7 cellular contexts compared by ENCODE assay signal in genomic region chr16:88759245-88759975, GRCh38. TPM values are rescaled to one million over a fixed set of nuclear protein-coding genes. Genes with fewer than 3 reads are reported as not detected.
DNase-seq lines count a peak whose midpoint lies in the region; ATAC-seq lines count a peak whose summit lies in the region.
"Had no signal": no experiment of that assay in that cellular context is flagged by ENCODE, and none has a peak within 500 bp of the region (broad histone marks: within the 10 kb centered on the region; RNA-seq: fewer than 3 reads in every experiment).

No MANE protein-coding gene starts in this region.

- no peak overlapping the region for H3K27ac ChIP-seq in mesendoderm (ENCODE audit: low read depth, low read length)

- no peak overlapping the region for H3K23ac ChIP-seq in mesendoderm (ENCODE audit: low read length)

- WGBS in mesendoderm (ENCODE audit: extremely low coverage, insufficient coverage, low lambda C conversion rate) = no CpG with 5 or more reads among the region's 26 CpGs

- H2AK5ac ChIP-seq in mesendoderm (ENCODE audit: low read length) = no peak overlapping the region

- no peak for ATAC-seq in GM21529 (IDR thresholded peaks at IDR 0.05; ENCODE audit: unreplicated experiment)

- no peaks in the 10 kb centered on the region for H3K27me3 ChIP-seq in mesendoderm (ENCODE audit: insufficient read depth, low read length, poor library complexity)

- H2BK120ac ChIP-seq in mesendoderm (ENCODE audit: low read depth, low read length) = no peak overlapping the region

- no peak overlapping the region for H2BK5ac ChIP-seq in mesendoderm (ENCODE audit: low read length)

- no peak overlapping the region for H4K8ac ChIP-seq in mesendoderm (ENCODE audit: low read depth, low read length)

- H3K56ac ChIP-seq in mesendoderm (ENCODE audit: low read length) = no peak overlapping the region

- H3K36me3 ChIP-seq in mesendoderm (ENCODE audit: control insufficient read depth, insufficient read depth, low read length) = no peaks in the 10 kb centered on the region

- DNase-seq in DMS153 treated with DMSO at 0.1 percent for 48 hours (lab: John Stamatoyannopoulos, UW; ENCODE audit: unreplicated experiment) (peak; percentile 22), mesendoderm (peak; percentile 70), putamen (ENCODE audit: low spot score) (no peak)
- peak; percentile 51 to 59 for DNase-seq in activated CD4-positive, alpha-beta T cell treated with anti-CD3 and anti-CD28 coated beads, Interleukin-2, amount 50 U/mL, for 48 hours
- no peak for DNase-seq in activated CD8-positive, alpha-beta memory T cell treated with anti-CD3 and anti-CD28 coated beads, Interleukin-2, amount 50 U/mL, for 4 hours
- DNase-seq: SW 1271 had no signal

- H3K4me3 ChIP-seq in mesendoderm (ENCODE audit: low read length) = no peak overlapping the region

- no peak overlapping the region for H4K5ac ChIP-seq in mesendoderm (ENCODE audit: low read length)

- peaks cover 3% of the 10 kb centered on the region for H3K79me1 ChIP-seq in mesendoderm (ENCODE audit: low read length)

- H3K4me1 ChIP-seq in mesendoderm (ENCODE audit: control insufficient read depth, low read depth, low read length) = peaks cover 6% of the 10 kb centered on the region

- H3K4ac ChIP-seq in mesendoderm (ENCODE audit: low read depth, low read length) = no peak overlapping the region

- peak overlapping the region; percentile 6 for H3K9ac ChIP-seq in mesendoderm (ENCODE audit: low read length)

- no peak overlapping the region for H3K4me2 ChIP-seq in mesendoderm (ENCODE audit: low read length)

- no peak overlapping the region for H2BK15ac ChIP-seq in mesendoderm (replicated peaks; ENCODE audit: low read depth)

- H3K79me2 ChIP-seq in mesendoderm (ENCODE audit: control insufficient read depth, insufficient read depth, low read length) = peaks cover 5% of the 10 kb centered on the region

- no peak overlapping the region for H3K18ac ChIP-seq in mesendoderm (ENCODE audit: low read length)

RNA-seq across cellular contexts. Expression of gene PIEZO1, which starts 25.6 kb away (rescaled TPM):
- polyA plus RNA-seq in mesendoderm (2013, experiment 1 of 2) = 37.5 TPM
- 38.4 TPM for polyA plus RNA-seq in mesendoderm (2013, experiment 2 of 2)

RNA-seq across cellular contexts. Expression of gene CDT1, which starts 44.2 kb away (rescaled TPM):
- 38.9 TPM for polyA plus RNA-seq in mesendoderm (2013, experiment 1 of 2)
- polyA plus RNA-seq in mesendoderm (2013, experiment 2 of 2) = 37.7 TPM

RNA-seq across cellular contexts. Expression of gene APRT, which starts 52.3 kb away (rescaled TPM):
- 300 TPM for polyA plus RNA-seq in mesendoderm (2013, experiment 1 of 2)
- polyA plus RNA-seq in mesendoderm (2013, experiment 2 of 2) = 305 TPM

RNA-seq across cellular contexts. Expression of gene CTU2, which starts 53.1 kb away (rescaled TPM):
- 71.4 TPM for polyA plus RNA-seq in mesendoderm (2013, experiment 1 of 2)
- 64.6 TPM for polyA plus RNA-seq in mesendoderm (2013, experiment 2 of 2)

RNA-seq across cellular contexts. Expression of gene RNF166, which starts 53.2 kb away (rescaled TPM):
- 16.0 TPM for polyA plus RNA-seq in mesendoderm (2013, experiment 1 of 2)
- polyA plus RNA-seq in mesendoderm (2013, experiment 2 of 2) = 17.0 TPM

Comparison
In these comparisons a context has a peak if more than half of its experiments do, and no peak if none do; other contexts are left out.
1. DNase-seq: peak in DMS153 treated with DMSO at 0.1 percent for 48 hours (single experiment), activated CD4-positive, alpha-beta T cell treated with anti-CD3 and anti-CD28 coated beads, Interleukin-2, amount 50 U/mL, for 48 hours (2 of 2) and mesendoderm (single experiment); none in putamen (single experiment) and activated CD8-positive, alpha-beta memory T cell treated with anti-CD3 and anti-CD28 coated beads, Interleukin-2, amount 50 U/mL, for 4 hours (single experiment).